ENCODE assay signal across 16 cellular contexts in the genomic region with DNA sequence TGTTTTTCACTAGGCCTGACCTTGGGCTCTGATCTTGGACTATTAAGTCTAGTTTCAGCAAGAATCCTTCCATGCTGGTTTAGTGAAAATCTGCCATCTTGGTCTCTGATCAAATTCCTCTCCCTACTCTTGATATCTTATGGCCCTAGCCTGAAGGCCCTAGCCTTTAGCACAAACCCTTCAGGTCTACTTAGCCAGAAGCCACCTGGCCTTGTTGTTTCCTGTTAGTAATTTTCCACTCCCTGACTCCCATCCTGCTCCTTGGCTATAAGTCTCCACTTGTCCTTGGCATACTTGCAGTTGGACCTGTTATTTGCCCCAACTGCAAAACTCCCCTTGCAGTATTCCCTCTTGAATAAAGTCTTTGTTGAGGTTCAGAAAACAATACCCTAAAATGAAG.
DNase-seq lines count a peak whose midpoint lies in the region; ATAC-seq, FAIRE-seq and TF ChIP-seq lines count a peak whose summit lies in the region.
"Had no signal": no experiment of that assay in that cellular context is flagged by ENCODE, and none has a peak within 500 bp of the region (broad histone marks: within the 10 kb centered on the region; RNA-seq: fewer than 3 reads in every experiment).

No MANE protein-coding gene starts in this region.

- DNase-seq in MCF 10A (ENCODE audit: unreplicated experiment) (no peak), breast epithelium (ENCODE audit: low spot score in 2 of 2) (no peak), bronchial epithelial cell (ENCODE audit: low read depth) (peak; percentile 51), right atrium auricular region (ENCODE audit: low spot score) (no peak), C1 segment of cervical spinal cord (lab: John Stamatoyannopoulos, UW) (no peak), SJCRH30 (no peak)
- DNase-seq: 8988T; CD8-positive, alpha-beta memory T cell; GDM1; NCI-H146; NCI-H2081; NCI-H774 had no signal

- FAIRE-seq in bronchial epithelial cell (lab: Jason Lieb, UNC): no peak

- H3K9me3 ChIP-seq in breast epithelium (no peaks in the 10 kb centered on the region), right atrium auricular region (no peaks in the 10 kb centered on the region), SJCRH30 (replicated peaks) (no peaks in the 10 kb centered on the region)
- H3K9me3 ChIP-seq: BLaER1 had no signal

- POLR2A ChIA-PET in MCF 10A (lab: Yijun Ruan, JAX): no interaction called here

- intact Hi-C loops in MCF 10A (cut with micrococcal nuclease): no loop called here
- intact Hi-C loops in breast epithelium (cut with DNase I; ENCODE audit: low total_unique reads): no loop called here

- H3K4me1 Mint-ChIP-seq in MCF 10A (ENCODE audit: insufficient read depth, unreplicated experiment) (peaks cover 3% of the 10 kb centered on the region), nephron (peaks cover 17% of the 10 kb centered on the region)
- H3K4me1 Mint-ChIP-seq: CD8-positive, alpha-beta memory T cell had no signal

- no peak for ATAC-seq in GM21381 (IDR thresholded peaks at IDR 0.05; ENCODE audit: unreplicated experiment)
- ATAC-seq: HCT116 had no signal

- H3K36me3 ChIP-seq in breast epithelium (no peaks in the 10 kb centered on the region), bronchial epithelial cell (ENCODE audit: control insufficient read depth, insufficient read depth, low read length) (no peaks in the 10 kb centered on the region), right atrium auricular region (no peaks in the 10 kb centered on the region), SJCRH30 (no peaks in the 10 kb centered on the region)
- H3K36me3 ChIP-seq: BLaER1 had no signal

- H3K27ac Mint-ChIP-seq in MCF 10A (ENCODE audit: low read depth, unreplicated experiment): peak overlapping the region; percentile 63
- H3K27ac Mint-ChIP-seq in nephron: peak overlapping the region; percentile 57 to 90 (median 87)
- H3K27ac Mint-ChIP-seq: CD8-positive, alpha-beta memory T cell had no signal

- BruUV-seq in MCF 10A (replicated peaks; lab: Mats Ljungman, UMichigan): no TSS peak

- H3K4me1 ChIP-seq in breast epithelium (no peaks in the 10 kb centered on the region), right atrium auricular region (no peaks in the 10 kb centered on the region), SJCRH30 (no peaks in the 10 kb centered on the region)
- H3K4me1 ChIP-seq: BLaER1 had no signal

- CTCF ChIA-PET in MCF 10A (lab: Yijun Ruan, JAX): no interaction called here

- H3K9me3 Mint-ChIP-seq in MCF 10A (ENCODE audit: unreplicated experiment): no peaks in the 10 kb centered on the region
- H3K9me3 Mint-ChIP-seq in nephron: peaks cover 5% of the 10 kb centered on the region

- H3K4me3 Mint-ChIP-seq in MCF 10A (ENCODE audit: unreplicated experiment) (no peak overlapping the region), nephron (no peak overlapping the region)
- H3K4me3 Mint-ChIP-seq: CD8-positive, alpha-beta memory T cell had no signal

- H3K27me3 ChIP-seq in breast epithelium (no peaks in the 10 kb centered on the region), bronchial epithelial cell (ENCODE audit: control insufficient read depth, insufficient read depth, low read length) (no peaks in the 10 kb centered on the region), right atrium auricular region (no peaks in the 10 kb centered on the region), SJCRH30 (no peaks in the 10 kb centered on the region)
- H3K27me3 ChIP-seq: BLaER1 had no signal

- H3K36me3 Mint-ChIP-seq in MCF 10A (ENCODE audit: insufficient read depth, unreplicated experiment): no peaks in the 10 kb centered on the region
- H3K36me3 Mint-ChIP-seq in nephron (ENCODE audit: low read depth): no peaks in the 10 kb centered on the region
- H3K36me3 Mint-ChIP-seq: CD8-positive, alpha-beta memory T cell had no signal

- no peak for TF ChIP-seq CTCF in MCF 10A (IDR thresholded peaks at IDR 0.05; ENCODE audit: unreplicated experiment)
- TF ChIP-seq CTCF in breast epithelium (IDR thresholded peaks at IDR 0.05): no peak
- no peak for TF ChIP-seq CTCF in bronchial epithelial cell (IDR thresholded peaks at IDR 0.05; ENCODE audit: insufficient read depth, low read length, severe bottlenecking)
- TF ChIP-seq CTCF in nephron (IDR thresholded peaks at IDR 0.05; ENCODE audit: unreplicated experiment in 3 of 3): no peak
- no peak for TF ChIP-seq CTCF in right atrium auricular region (IDR thresholded peaks at IDR 0.05)

- H3K27ac ChIP-seq in breast epithelium (no peak overlapping the region), right atrium auricular region (no peak overlapping the region), SJCRH30 (no peak overlapping the region)
- H3K27ac ChIP-seq: BLaER1 had no signal

- no peaks in the 10 kb centered on the region for H3K27me3 Mint-ChIP-seq in MCF 10A (ENCODE audit: insufficient read depth, unreplicated experiment)
- H3K27me3 Mint-ChIP-seq in nephron (ENCODE audit: low read depth): no peaks in the 10 kb centered on the region

- TF ChIP-seq POLR2A in breast epithelium (IDR thresholded peaks at IDR 0.05): no peak

- H3K4me3 ChIP-seq in breast epithelium (no peak overlapping the region), bronchial epithelial cell (ENCODE audit: low read depth, low read length) (no peak overlapping the region), right atrium auricular region (no peak overlapping the region), SJCRH30 (no peak overlapping the region)
- H3K4me3 ChIP-seq: BLaER1 had no signal
